16 cellular contexts compared by ENCODE assay signal in the genomic region with DNA sequence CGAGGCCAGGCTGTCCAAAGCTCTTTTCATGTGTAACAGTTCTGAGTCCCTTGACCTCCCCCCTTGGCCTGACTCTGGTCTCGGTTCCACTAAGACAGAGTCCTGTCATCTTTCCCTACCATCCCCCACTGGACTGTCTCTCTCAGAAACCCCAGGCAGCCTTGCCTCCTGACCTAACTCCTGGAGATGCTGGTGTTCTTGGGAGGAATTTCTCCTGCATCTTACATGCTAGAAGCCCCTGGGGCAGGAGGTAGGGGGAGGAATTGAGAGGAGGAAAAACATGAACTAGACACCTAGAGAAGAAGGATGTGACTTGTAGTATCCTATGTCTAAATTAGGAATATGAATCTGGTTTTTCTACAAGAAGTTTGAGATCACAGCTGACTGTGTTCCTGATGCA. TPM values are rescaled to one million over a fixed set of nuclear protein-coding genes. Genes with fewer than 3 reads are reported as not detected.
DNase-seq lines count a peak whose midpoint lies in the region; ATAC-seq and TF ChIP-seq lines count a peak whose summit lies in the region.
"Had no signal": no experiment of that assay in that cellular context is flagged by ENCODE, and none has a peak within 500 bp of the region (broad histone marks: within the 10 kb centered on the region; RNA-seq: fewer than 3 reads in every experiment).

No MANE protein-coding gene starts in this region.

- no peaks in the 10 kb centered on the region for H3K9me3 ChIP-seq in mucosa of descending colon
- H3K9me3 ChIP-seq: colonic mucosa, sigmoid colon had no signal

- H3K4me3 ChIP-seq in mucosa of descending colon: no peak overlapping the region
- H3K4me3 ChIP-seq: colonic mucosa, sigmoid colon had no signal

- H3K27ac Mint-ChIP-seq in activated CD4-positive, alpha-beta memory T cell treated with anti-CD3 and anti-CD28 coated beads, Interleukin-2, amount 10 ng/mL, durations not matched to agents 7 days and 5 days: peak overlapping the region; percentile 85
- peak overlapping the region; percentile 96 for H3K27ac Mint-ChIP-seq in stimulated activated naive B cell treated with anti-CD40 and anti-IgM and Interleukin-4, amounts not matched to agents 10 μg/mL and 1 μg/mL and 100 μg/mL, for 72 hours

- H3K4me1 Mint-ChIP-seq in activated T-cell treated with anti-CD3 and anti-CD28 coated beads, Interleukin-2, amount 50 U/mL, for 4 hours (ENCODE audit: low read depth): peaks cover 35% of the 10 kb centered on the region
- peaks cover 26% of the 10 kb centered on the region for H3K4me1 Mint-ChIP-seq in activated CD4-positive, alpha-beta memory T cell treated with anti-CD3 and anti-CD28 coated beads, Interleukin-2, amount 10 ng/mL, durations not matched to agents 7 days and 5 days
- peaks cover 52 to 75% of the 10 kb centered on the region in 2 donors for H3K4me1 Mint-ChIP-seq in stimulated activated naive B cell treated with anti-CD40 and anti-IgM and Interleukin-4, amounts not matched to agents 10 μg/mL and 1 μg/mL and 100 μg/mL, for 72 hours

- no peaks in the 10 kb centered on the region for H3K9me3 Mint-ChIP-seq in activated T-cell treated with anti-CD3 and anti-CD28 coated beads, Interleukin-2, amount 50 U/mL, for 4 hours
- H3K9me3 Mint-ChIP-seq in activated CD4-positive, alpha-beta memory T cell treated with anti-CD3 and anti-CD28 coated beads, Interleukin-2, amount 10 ng/mL, durations not matched to agents 7 days and 5 days: no peaks in the 10 kb centered on the region
- peaks cover 7 to 9% of the 10 kb centered on the region in 2 donors for H3K9me3 Mint-ChIP-seq in stimulated activated naive B cell treated with anti-CD40 and anti-IgM and Interleukin-4, amounts not matched to agents 10 μg/mL and 1 μg/mL and 100 μg/mL, for 72 hours

- H3K27me3 Mint-ChIP-seq in activated T-cell treated with anti-CD3 and anti-CD28 coated beads, Interleukin-2, amount 50 U/mL, for 4 hours (ENCODE audit: low read depth): no peaks in the 10 kb centered on the region
- no peaks in the 10 kb centered on the region for H3K27me3 Mint-ChIP-seq in activated CD4-positive, alpha-beta memory T cell treated with anti-CD3 and anti-CD28 coated beads, Interleukin-2, amount 10 ng/mL, durations not matched to agents 7 days and 5 days
- no peaks in the 10 kb centered on the region for H3K27me3 Mint-ChIP-seq in stimulated activated naive B cell treated with anti-CD40 and anti-IgM and Interleukin-4, amounts not matched to agents 10 μg/mL and 1 μg/mL and 100 μg/mL, for 72 hours

- peak overlapping the region; percentile 72 for H3K4me3 Mint-ChIP-seq in activated T-cell treated with anti-CD3 and anti-CD28 coated beads, Interleukin-2, amount 50 U/mL, for 4 hours
- no peak overlapping the region for H3K4me3 Mint-ChIP-seq in activated CD4-positive, alpha-beta memory T cell treated with anti-CD3 and anti-CD28 coated beads, Interleukin-2, amount 10 ng/mL, durations not matched to agents 7 days and 5 days
- no peak overlapping the region for H3K4me3 Mint-ChIP-seq in stimulated activated naive B cell treated with anti-CD40 and anti-IgM and Interleukin-4, amounts not matched to agents 10 μg/mL and 1 μg/mL and 100 μg/mL, for 72 hours

- intact Hi-C loops in mucosa of descending colon (cut with DNase I, micrococcal nuclease): no loop called here

- H3K36me3 Mint-ChIP-seq in activated T-cell treated with anti-CD3 and anti-CD28 coated beads, Interleukin-2, amount 50 U/mL, for 4 hours (ENCODE audit: insufficient read depth): peaks cover 18% of the 10 kb centered on the region
- peaks cover 25% of the 10 kb centered on the region for H3K36me3 Mint-ChIP-seq in activated CD4-positive, alpha-beta memory T cell treated with anti-CD3 and anti-CD28 coated beads, Interleukin-2, amount 10 ng/mL, durations not matched to agents 7 days and 5 days (ENCODE audit: low read depth)
- H3K36me3 Mint-ChIP-seq in stimulated activated naive B cell treated with anti-CD40 and anti-IgM and Interleukin-4, amounts not matched to agents 10 μg/mL and 1 μg/mL and 100 μg/mL, for 72 hours: peaks cover 62 to 87% of the 10 kb centered on the region in 2 donors

- POLR2A ChIA-PET in activated CD4-positive, alpha-beta memory T cell treated with anti-CD3 and anti-CD28 coated beads, Interleukin-2, amount 10 ng/mL, durations not matched to agents 7 days and 5 days (lab: Charles Lee): interaction anchor here (0.7 to 1.9 kb wide), 7 partner anchors 8 to 70 kb away, joined by 3 to 8 read pairs (median 4); a partner anchor contains a TSS

- H3K4me1 ChIP-seq in mucosa of descending colon (ENCODE audit: low read depth): peaks cover 5% of the 10 kb centered on the region

- ATAC-seq in activated T-cell treated with anti-CD3 and anti-CD28 coated beads, Interleukin-2, amount 50 U/mL, for 4 hours: no peak
- no peak for ATAC-seq in stimulated activated naive B cell treated with anti-CD40 and anti-IgM and Interleukin-4, amounts not matched to agents 10 μg/mL and 1 μg/mL and 100 μg/mL, for 72 hours (replicated peaks)
- ATAC-seq in GM21723 (IDR thresholded peaks at IDR 0.05; ENCODE audit: unreplicated experiment): no peak
- no peak for ATAC-seq in mucosa of descending colon
- ATAC-seq: PC-3 had no signal

- DNase-seq in activated T-cell treated with anti-CD3 and anti-CD28 coated beads, Interleukin-2, amount 50 U/mL, for 4 hours: no peak
- DNase-seq in activated T-cell treated with anti-CD3 and anti-CD28 coated beads, Interleukin-2, amount 50 U/mL, for 48 hours: no peak
- DNase-seq in activated CD4-positive, alpha-beta memory T cell treated with anti-CD3 and anti-CD28 coated beads, Interleukin-2, amount 10 ng/mL, durations not matched to agents 7 days and 5 days: no peak
- peak; percentile 43 for DNase-seq in islet precursor cell
- no peak for DNase-seq in stimulated activated naive B cell treated with anti-CD40 and anti-IgM and Interleukin-4, amounts not matched to agents 10 μg/mL and 1 μg/mL and 100 μg/mL, for 72 hours
- no peak for DNase-seq in NCI-H2227 treated with DMSO at 0.1 percent for 48 hours (lab: John Stamatoyannopoulos, UW)
- DNase-seq in mucosa of descending colon: no peak
- DNase-seq: Calu3, colonic mucosa, mesendoderm, NCI-H2081, NCI-H526, occipital lobe, PC-3 had no signal

- no peaks in the 10 kb centered on the region for H3K36me3 ChIP-seq in mucosa of descending colon (ENCODE audit: low read depth)

- CTCF ChIA-PET in activated CD4-positive, alpha-beta memory T cell treated with anti-CD3 and anti-CD28 coated beads, Interleukin-2, amount 10 ng/mL, durations not matched to agents 7 days and 5 days (lab: Charles Lee): interaction anchor here (1.0 to 2.5 kb wide), 5 partner anchors 20 to 437 kb away, joined by 3 to 11 read pairs (median 3); a partner anchor contains a TSS

- TF ChIP-seq CTCF in mucosa of descending colon (IDR thresholded peaks at IDR 0.05): no peak

RNA-seq across cellular contexts. Expression of a gene that starts 0.6 kb away (rescaled TPM):
- total RNA-seq in activated T-cell treated with anti-CD3 and anti-CD28 coated beads, Interleukin-2, amount 50 U/mL, for 4 hours: 1 to 10 TPM; 7.9 to 9.8 (median 9.3) TPM
- 10 to 100 TPM; 12.4 to 14.0 TPM for total RNA-seq in activated CD4-positive, alpha-beta memory T cell treated with anti-CD3 and anti-CD28 coated beads, Interleukin-2, amount 10 ng/mL, durations not matched to agents 7 days and 5 days
- 10 to 100 TPM in 2 of 3 donors, 1 to 10 TPM in 1; 7.6 to 14.5 (median 13.7) TPM for total RNA-seq in mucosa of descending colon
